ENCODE assay signal across 12 cellular contexts in the genomic region with DNA sequence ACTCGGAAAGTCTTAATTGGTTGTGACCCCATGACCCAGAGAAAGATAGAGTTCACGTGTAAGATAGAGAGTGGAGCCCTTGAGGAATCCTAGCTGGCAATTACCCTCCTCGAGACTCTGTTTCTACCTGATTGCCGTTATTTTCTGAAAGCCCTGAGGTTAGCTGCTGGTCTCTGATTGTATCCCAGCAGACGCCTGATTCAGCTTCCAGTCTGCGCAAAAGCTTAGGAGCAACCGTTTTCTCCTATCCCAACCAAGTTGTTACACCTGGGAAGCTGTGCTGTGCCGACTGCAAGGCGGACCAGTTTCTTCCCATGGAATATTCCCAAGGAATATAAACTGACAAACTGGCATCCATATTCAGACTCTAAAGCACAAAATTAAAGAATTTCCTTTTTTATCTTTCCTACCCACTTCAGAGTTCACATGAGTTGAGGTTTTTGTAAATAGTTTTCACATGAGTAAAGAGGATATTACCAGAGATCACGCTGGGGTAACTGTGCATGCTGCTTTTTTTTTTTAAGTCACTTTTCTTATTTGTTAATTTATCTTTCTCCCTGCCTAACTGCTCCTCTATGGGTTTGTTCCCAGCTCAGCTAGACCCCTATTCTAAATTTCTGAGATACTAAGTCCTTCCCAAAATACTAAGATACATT. TPM values are rescaled to one million over a fixed set of nuclear protein-coding genes. Genes with fewer than 3 reads are reported as not detected.
DNase-seq lines count a peak whose midpoint lies in the region; ATAC-seq and TF ChIP-seq lines count a peak whose summit lies in the region.
"Had no signal": no experiment of that assay in that cellular context is flagged by ENCODE, and none has a peak within 500 bp of the region (broad histone marks: within the 10 kb centered on the region; RNA-seq: fewer than 3 reads in every experiment).

No MANE protein-coding gene starts in this region.

- POLR2A ChIA-PET in HEK293T (lab: Yijun Ruan, JAX): no interaction called here

- no peaks in the 10 kb centered on the region for H3K36me3 ChIP-seq in kidney epithelial cell (ENCODE audit: control insufficient read depth, insufficient read depth, low read length)
- H3K36me3 ChIP-seq: upper lobe of left lung had no signal

- no peak overlapping the region for H3K4me3 ChIP-seq in kidney epithelial cell (ENCODE audit: low read depth, low read length)
- H3K4me3 ChIP-seq: lung had no signal

- DNase-seq in 8988T (peak; percentile 17), HT1080 (ENCODE audit: low read depth) (peak; percentile 74), brain pericyte (ENCODE audit: low read depth, low spot score) (peak; percentile 39), kidney epithelial cell (ENCODE audit: low read depth) (peak; percentile 25), HEK293T (ENCODE audit: extremely low spot score) (no peak)
- DNase-seq in activated CD8-positive, alpha-beta memory T cell treated with anti-CD3 and anti-CD28 coated beads, Interleukin-2, amount 50 U/mL, for 48 hours: no peak
- DNase-seq in stimulated activated naive CD8-positive, alpha-beta T cell treated with anti-CD3 and anti-CD28 coated beads, Interleukin-15, Interleukin-2, amounts not matched to agents 100 U/mL and 50 U/mL, for 24 hours: no peak
- DNase-seq: dermis blood vessel endothelial cell, NCI-H2081 treated with DMSO at 0.1 percent for 48 hours had no signal

- no peaks in the 10 kb centered on the region for H3K27me3 ChIP-seq in kidney epithelial cell (ENCODE audit: control insufficient read depth, insufficient read depth, low read length)

- CTCF ChIA-PET in HEK293T (lab: Yijun Ruan, JAX): interaction anchor here (1.1 to 2.1 kb wide), 2 partner anchors 658 to 711 kb away, joined by 4 to 7 read pairs; no protein-coding TSS in a partner anchor

- TF ChIP-seq CTCF in kidney epithelial cell (IDR thresholded peaks at IDR 0.05; ENCODE audit: insufficient read depth, low read length, poor library complexity, severe bottlenecking): no peak

- no peak for ATAC-seq in GM18873 (IDR thresholded peaks at IDR 0.05; ENCODE audit: low FRiP score, unreplicated experiment)
- ATAC-seq in stimulated activated naive CD8-positive, alpha-beta T cell treated with anti-CD3 and anti-CD28 coated beads, Interleukin-15, Interleukin-2, amounts not matched to agents 100 U/mL and 50 U/mL, for 24 hours: no peak

TF ChIP-seq in HEK293T, 16 proteins besides CTCF, POLR2A, EP300 and RAD21:
- TF ChIP-seq FOXM1 (IDR thresholded peaks at IDR 0.05; ENCODE audit: borderline replicate concordance) (no peak), FOXK2 (IDR thresholded peaks at IDR 0.05) (no peak), TARDBP (IDR thresholded peaks at IDR 0.05) (no peak), LEF1 (IDR thresholded peaks at IDR 0.05; ENCODE audit: borderline replicate concordance) (no peak), ZNF384 (IDR thresholded peaks at IDR 0.05) (no peak), HDGF (IDR thresholded peaks at IDR 0.05; ENCODE audit: borderline replicate concordance) (no peak)
TF ChIP-seq in HEK293T: peak in this region for 0.

RNA-seq across cellular contexts. Expression of a gene that starts 1.5 kb away (rescaled TPM):
- 0.10 and 0.26 TPM in 2 replicates for total RNA-seq in HT1080 (2014; rRNA removed; shearing (Covaris generic))
- 0.09 TPM in 2 replicates for polyA plus RNA-seq in HT1080 (2015; cell fraction: cytosol; rRNA removed)
- polyA plus RNA-seq in HT1080 (2015; cell fraction: nucleus; rRNA removed): 0.02 and 0.24 TPM in 2 replicates
- 2.2 and 2.6 TPM in 2 replicates for total RNA-seq in kidney epithelial cell

Comparison
In these comparisons a context has a peak if more than half of its experiments do, and no peak if none do; other contexts are left out.
1. DNase-seq: peak in 8988T (single experiment), HT1080 (single experiment), brain pericyte (single experiment) and kidney epithelial cell (single experiment); none in activated CD8-positive, alpha-beta memory T cell treated with anti-CD3 and anti-CD28 coated beads, Interleukin-2, amount 50 U/mL, for 48 hours (single experiment), stimulated activated naive CD8-positive, alpha-beta T cell treated with anti-CD3 and anti-CD28 coated beads, Interleukin-15, Interleukin-2, amounts not matched to agents 100 U/mL and 50 U/mL, for 24 hours (single experiment) and HEK293T (single experiment).